ENCODE assay signal across 1 cellular context in the genomic region with DNA sequence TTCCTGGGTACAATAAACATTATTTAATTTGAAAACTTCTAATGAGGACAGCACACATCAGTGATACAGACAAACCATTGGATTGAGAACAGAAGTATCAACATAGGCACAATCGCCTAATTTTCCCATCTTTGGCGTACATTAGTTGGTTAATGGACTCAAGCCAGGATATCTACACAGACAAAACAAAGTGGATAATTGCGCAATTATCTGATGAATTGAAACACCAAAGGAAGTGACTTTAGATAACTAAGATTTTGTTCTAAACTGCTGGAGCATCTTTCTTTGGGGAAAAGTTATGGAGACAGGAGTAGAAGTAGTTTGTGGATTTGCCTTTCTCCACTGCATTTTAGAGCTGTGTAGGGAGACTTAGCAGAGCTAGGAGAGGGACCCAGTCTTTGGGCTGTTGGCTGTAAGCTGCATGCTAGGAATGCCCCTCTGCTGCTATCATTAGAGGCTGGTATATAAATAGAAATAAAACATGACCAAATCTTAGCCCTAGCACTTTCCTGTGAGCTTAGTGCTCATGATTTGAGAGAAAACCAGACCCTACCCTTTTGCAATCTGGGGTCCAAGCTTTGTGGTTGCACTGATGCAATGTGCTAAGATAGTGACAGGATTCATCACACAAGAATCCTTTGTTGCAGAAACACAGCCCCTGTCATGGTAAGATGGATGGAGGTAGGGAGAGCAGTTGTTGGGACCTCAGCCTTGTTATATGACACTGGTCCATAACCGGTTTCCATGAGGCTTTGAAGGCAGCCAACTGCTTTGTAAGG.
TF ChIP-seq lines count a peak whose summit lies in the region.

No MANE protein-coding gene starts in this region.

TF ChIP-seq in GM23338, 12 proteins besides CTCF, POLR2A, EP300 and RAD21 (continued from another document):
- TF ChIP-seq, protein P1, sequence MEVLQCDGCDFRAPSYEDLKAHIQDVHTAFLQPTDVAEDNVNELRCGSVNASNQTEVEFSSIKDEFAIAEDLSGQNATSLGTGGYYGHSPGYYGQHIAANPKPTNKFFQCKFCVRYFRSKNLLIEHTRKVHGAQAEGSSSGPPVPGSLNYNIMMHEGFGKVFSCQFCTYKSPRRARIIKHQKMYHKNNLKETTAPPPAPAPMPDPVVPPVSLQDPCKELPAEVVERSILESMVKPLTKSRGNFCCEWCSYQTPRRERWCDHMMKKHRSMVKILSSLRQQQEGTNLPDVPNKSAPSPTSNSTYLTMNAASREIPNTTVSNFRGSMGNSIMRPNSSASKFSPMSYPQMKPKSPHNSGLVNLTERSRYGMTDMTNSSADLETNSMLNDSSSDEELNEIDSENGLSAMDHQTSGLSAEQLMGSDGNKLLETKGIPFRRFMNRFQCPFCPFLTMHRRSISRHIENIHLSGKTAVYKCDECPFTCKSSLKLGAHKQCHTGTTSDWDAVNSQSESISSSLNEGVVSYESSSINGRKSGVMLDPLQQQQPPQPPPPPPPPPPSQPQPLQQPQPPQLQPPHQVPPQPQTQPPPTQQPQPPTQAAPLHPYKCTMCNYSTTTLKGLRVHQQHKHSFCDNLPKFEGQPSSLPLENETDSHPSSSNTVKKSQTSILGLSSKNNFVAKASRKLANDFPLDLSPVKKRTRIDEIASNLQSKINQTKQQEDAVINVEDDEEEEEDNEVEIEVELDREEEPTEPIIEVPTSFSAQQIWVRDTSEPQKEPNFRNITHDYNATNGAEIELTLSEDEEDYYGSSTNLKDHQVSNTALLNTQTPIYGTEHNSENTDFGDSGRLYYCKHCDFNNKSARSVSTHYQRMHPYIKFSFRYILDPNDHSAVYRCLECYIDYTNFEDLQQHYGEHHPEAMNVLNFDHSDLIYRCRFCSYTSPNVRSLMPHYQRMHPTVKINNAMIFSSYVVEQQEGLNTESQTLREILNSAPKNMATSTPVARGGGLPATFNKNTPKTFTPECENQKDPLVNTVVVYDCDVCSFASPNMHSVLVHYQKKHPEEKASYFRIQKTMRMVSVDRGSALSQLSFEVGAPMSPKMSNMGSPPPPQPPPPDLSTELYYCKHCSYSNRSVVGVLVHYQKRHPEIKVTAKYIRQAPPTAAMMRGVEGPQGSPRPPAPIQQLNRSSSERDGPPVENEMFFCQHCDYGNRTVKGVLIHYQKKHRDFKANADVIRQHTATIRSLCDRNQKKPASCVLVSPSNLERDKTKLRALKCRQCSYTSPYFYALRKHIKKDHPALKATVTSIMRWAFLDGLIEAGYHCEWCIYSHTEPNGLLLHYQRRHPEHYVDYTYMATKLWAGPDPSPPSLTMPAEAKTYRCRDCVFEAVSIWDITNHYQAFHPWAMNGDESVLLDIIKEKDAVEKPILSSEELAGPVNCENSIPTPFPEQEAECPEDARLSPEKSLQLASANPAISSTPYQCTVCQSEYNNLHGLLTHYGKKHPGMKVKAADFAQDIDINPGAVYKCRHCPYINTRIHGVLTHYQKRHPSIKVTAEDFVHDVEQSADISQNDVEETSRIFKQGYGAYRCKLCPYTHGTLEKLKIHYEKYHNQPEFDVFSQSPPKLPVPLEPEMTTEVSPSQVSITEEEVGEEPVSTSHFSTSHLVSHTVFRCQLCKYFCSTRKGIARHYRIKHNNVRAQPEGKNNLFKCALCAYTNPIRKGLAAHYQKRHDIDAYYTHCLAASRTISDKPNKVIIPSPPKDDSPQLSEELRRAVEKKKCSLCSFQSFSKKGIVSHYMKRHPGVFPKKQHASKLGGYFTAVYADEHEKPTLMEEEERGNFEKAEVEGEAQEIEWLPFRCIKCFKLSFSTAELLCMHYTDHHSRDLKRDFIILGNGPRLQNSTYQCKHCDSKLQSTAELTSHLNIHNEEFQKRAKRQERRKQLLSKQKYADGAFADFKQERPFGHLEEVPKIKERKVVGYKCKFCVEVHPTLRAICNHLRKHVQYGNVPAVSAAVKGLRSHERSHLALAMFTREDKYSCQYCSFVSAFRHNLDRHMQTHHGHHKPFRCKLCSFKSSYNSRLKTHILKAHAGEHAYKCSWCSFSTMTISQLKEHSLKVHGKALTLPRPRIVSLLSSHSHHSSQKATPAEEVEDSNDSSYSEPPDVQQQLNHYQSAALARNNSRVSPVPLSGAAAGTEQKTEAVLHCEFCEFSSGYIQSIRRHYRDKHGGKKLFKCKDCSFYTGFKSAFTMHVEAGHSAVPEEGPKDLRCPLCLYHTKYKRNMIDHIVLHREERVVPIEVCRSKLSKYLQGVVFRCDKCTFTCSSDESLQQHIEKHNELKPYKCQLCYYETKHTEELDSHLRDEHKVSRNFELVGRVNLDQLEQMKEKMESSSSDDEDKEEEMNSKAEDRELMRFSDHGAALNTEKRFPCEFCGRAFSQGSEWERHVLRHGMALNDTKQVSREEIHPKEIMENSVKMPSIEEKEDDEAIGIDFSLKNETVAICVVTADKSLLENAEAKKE (CRISPR knock-in tag; IDR thresholded peaks at IDR 0.05) = no peak
TF ChIP-seq in GM23338: peak in this region for 0.
